2 cellular contexts compared by ENCODE assay signal in the genomic region with DNA sequence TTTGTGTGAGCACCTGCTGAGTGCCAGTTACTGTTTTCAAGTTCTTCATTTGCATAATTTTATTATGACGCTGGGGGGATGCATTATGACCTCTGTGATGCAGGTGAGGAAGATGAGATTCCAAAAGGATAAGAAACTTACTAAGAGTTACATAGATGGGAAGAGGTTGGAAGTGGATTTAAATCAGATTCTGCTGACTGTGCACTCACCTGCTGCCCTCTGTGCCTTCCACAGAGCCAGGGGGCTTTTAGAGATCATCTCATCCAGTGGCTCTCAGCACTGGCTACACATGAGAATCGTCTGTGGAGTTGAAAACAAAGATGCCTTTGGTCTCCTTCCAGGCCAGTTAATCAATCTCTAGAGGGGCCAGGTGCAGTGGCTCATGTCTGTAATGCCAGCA.
TF ChIP-seq lines count a peak whose summit lies in the region.

No MANE protein-coding gene starts in this region.

TF ChIP-seq in GM23338, 12 proteins besides CTCF, POLR2A, EP300 and RAD21 (continued from another document):
- TF ChIP-seq POLR2AphosphoS5 (IDR thresholded peaks at IDR 0.05; ENCODE audit: low read depth), result no peak
- TF ChIP-seq, protein P1, sequence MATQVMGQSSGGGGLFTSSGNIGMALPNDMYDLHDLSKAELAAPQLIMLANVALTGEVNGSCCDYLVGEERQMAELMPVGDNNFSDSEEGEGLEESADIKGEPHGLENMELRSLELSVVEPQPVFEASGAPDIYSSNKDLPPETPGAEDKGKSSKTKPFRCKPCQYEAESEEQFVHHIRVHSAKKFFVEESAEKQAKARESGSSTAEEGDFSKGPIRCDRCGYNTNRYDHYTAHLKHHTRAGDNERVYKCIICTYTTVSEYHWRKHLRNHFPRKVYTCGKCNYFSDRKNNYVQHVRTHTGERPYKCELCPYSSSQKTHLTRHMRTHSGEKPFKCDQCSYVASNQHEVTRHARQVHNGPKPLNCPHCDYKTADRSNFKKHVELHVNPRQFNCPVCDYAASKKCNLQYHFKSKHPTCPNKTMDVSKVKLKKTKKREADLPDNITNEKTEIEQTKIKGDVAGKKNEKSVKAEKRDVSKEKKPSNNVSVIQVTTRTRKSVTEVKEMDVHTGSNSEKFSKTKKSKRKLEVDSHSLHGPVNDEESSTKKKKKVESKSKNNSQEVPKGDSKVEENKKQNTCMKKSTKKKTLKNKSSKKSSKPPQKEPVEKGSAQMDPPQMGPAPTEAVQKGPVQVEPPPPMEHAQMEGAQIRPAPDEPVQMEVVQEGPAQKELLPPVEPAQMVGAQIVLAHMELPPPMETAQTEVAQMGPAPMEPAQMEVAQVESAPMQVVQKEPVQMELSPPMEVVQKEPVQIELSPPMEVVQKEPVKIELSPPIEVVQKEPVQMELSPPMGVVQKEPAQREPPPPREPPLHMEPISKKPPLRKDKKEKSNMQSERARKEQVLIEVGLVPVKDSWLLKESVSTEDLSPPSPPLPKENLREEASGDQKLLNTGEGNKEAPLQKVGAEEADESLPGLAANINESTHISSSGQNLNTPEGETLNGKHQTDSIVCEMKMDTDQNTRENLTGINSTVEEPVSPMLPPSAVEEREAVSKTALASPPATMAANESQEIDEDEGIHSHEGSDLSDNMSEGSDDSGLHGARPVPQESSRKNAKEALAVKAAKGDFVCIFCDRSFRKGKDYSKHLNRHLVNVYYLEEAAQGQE (IDR thresholded peaks at IDR 0.05; ENCODE audit: unreplicated experiment), result no peak
- TF ChIP-seq, protein P2, sequence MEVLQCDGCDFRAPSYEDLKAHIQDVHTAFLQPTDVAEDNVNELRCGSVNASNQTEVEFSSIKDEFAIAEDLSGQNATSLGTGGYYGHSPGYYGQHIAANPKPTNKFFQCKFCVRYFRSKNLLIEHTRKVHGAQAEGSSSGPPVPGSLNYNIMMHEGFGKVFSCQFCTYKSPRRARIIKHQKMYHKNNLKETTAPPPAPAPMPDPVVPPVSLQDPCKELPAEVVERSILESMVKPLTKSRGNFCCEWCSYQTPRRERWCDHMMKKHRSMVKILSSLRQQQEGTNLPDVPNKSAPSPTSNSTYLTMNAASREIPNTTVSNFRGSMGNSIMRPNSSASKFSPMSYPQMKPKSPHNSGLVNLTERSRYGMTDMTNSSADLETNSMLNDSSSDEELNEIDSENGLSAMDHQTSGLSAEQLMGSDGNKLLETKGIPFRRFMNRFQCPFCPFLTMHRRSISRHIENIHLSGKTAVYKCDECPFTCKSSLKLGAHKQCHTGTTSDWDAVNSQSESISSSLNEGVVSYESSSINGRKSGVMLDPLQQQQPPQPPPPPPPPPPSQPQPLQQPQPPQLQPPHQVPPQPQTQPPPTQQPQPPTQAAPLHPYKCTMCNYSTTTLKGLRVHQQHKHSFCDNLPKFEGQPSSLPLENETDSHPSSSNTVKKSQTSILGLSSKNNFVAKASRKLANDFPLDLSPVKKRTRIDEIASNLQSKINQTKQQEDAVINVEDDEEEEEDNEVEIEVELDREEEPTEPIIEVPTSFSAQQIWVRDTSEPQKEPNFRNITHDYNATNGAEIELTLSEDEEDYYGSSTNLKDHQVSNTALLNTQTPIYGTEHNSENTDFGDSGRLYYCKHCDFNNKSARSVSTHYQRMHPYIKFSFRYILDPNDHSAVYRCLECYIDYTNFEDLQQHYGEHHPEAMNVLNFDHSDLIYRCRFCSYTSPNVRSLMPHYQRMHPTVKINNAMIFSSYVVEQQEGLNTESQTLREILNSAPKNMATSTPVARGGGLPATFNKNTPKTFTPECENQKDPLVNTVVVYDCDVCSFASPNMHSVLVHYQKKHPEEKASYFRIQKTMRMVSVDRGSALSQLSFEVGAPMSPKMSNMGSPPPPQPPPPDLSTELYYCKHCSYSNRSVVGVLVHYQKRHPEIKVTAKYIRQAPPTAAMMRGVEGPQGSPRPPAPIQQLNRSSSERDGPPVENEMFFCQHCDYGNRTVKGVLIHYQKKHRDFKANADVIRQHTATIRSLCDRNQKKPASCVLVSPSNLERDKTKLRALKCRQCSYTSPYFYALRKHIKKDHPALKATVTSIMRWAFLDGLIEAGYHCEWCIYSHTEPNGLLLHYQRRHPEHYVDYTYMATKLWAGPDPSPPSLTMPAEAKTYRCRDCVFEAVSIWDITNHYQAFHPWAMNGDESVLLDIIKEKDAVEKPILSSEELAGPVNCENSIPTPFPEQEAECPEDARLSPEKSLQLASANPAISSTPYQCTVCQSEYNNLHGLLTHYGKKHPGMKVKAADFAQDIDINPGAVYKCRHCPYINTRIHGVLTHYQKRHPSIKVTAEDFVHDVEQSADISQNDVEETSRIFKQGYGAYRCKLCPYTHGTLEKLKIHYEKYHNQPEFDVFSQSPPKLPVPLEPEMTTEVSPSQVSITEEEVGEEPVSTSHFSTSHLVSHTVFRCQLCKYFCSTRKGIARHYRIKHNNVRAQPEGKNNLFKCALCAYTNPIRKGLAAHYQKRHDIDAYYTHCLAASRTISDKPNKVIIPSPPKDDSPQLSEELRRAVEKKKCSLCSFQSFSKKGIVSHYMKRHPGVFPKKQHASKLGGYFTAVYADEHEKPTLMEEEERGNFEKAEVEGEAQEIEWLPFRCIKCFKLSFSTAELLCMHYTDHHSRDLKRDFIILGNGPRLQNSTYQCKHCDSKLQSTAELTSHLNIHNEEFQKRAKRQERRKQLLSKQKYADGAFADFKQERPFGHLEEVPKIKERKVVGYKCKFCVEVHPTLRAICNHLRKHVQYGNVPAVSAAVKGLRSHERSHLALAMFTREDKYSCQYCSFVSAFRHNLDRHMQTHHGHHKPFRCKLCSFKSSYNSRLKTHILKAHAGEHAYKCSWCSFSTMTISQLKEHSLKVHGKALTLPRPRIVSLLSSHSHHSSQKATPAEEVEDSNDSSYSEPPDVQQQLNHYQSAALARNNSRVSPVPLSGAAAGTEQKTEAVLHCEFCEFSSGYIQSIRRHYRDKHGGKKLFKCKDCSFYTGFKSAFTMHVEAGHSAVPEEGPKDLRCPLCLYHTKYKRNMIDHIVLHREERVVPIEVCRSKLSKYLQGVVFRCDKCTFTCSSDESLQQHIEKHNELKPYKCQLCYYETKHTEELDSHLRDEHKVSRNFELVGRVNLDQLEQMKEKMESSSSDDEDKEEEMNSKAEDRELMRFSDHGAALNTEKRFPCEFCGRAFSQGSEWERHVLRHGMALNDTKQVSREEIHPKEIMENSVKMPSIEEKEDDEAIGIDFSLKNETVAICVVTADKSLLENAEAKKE (CRISPR knock-in tag; IDR thresholded peaks at IDR 0.05), result no peak
- no peak for TF ChIP-seq JUNB (IDR thresholded peaks at IDR 0.05; ENCODE audit: unreplicated experiment)
- TF ChIP-seq NANOG (IDR thresholded peaks at IDR 0.05; ENCODE audit: borderline replicate concordance), result no peak

TF ChIP-seq in K562, 482 proteins besides CTCF, POLR2A, EP300 and RAD21 (continued from another document):
- TF ChIP-seq, protein P3, sequence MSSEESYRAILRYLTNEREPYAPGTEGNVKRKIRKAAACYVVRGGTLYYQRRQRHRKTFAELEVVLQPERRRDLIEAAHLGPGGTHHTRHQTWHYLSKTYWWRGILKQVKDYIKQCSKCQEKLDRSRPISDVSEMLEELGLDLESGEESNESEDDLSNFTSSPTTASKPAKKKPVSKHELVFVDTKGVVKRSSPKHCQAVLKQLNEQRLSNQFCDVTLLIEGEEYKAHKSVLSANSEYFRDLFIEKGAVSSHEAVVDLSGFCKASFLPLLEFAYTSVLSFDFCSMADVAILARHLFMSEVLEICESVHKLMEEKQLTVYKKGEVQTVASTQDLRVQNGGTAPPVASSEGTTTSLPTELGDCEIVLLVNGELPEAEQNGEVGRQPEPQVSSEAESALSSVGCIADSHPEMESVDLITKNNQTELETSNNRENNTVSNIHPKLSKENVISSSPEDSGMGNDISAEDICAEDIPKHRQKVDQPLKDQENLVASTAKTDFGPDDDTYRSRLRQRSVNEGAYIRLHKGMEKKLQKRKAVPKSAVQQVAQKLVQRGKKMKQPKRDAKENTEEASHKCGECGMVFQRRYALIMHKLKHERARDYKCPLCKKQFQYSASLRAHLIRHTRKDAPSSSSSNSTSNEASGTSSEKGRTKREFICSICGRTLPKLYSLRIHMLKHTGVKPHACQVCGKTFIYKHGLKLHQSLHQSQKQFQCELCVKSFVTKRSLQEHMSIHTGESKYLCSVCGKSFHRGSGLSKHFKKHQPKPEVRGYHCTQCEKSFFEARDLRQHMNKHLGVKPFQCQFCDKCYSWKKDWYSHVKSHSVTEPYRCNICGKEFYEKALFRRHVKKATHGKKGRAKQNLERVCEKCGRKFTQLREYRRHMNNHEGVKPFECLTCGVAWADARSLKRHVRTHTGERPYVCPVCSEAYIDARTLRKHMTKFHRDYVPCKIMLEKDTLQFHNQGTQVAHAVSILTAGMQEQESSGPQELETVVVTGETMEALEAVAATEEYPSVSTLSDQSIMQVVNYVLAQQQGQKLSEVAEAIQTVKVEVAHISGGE (CRISPR knock-in tag; IDR thresholded peaks at IDR 0.05), result no peak
- TF ChIP-seq RCOR1 (IDR thresholded peaks at IDR 0.05; ENCODE audit: borderline replicate concordance in 1 of 2, low read depth in 2 of 2, low read length in 2 of 2) (no peak), COPS2 (conservative IDR thresholded peaks at IDR 0.05) (no peak), C11orf30 (IDR thresholded peaks at IDR 0.05; ENCODE audit: low read depth) (0 out of 2 replicates have a peak, but pooled peaks have one; percentile 32), MAFK (IDR thresholded peaks at IDR 0.05; ENCODE audit: low read length) (peak; percentile 44; the same call in 1 of the 2 replicates)
- TF ChIP-seq, protein P4, sequence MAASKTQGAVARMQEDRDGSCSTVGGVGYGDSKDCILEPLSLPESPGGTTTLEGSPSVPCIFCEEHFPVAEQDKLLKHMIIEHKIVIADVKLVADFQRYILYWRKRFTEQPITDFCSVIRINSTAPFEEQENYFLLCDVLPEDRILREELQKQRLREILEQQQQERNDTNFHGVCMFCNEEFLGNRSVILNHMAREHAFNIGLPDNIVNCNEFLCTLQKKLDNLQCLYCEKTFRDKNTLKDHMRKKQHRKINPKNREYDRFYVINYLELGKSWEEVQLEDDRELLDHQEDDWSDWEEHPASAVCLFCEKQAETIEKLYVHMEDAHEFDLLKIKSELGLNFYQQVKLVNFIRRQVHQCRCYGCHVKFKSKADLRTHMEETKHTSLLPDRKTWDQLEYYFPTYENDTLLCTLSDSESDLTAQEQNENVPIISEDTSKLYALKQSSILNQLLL (CRISPR knock-in tag; IDR thresholded peaks at IDR 0.05; ENCODE audit: borderline replicate concordance), result no peak
- TF ChIP-seq, protein P5, sequence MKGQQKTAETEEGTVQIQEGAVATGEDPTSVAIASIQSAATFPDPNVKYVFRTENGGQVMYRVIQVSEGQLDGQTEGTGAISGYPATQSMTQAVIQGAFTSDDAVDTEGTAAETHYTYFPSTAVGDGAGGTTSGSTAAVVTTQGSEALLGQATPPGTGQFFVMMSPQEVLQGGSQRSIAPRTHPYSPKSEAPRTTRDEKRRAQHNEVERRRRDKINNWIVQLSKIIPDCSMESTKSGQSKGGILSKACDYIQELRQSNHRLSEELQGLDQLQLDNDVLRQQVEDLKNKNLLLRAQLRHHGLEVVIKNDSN (CRISPR knock-in tag; IDR thresholded peaks at IDR 0.05), result no peak
